8 cellular contexts compared by ENCODE assay signal in genomic region chr2:27960237-27960912, GRCh38.
DNase-seq lines count a peak whose midpoint lies in the region; ATAC-seq and TF ChIP-seq lines count a peak whose summit lies in the region.

No MANE protein-coding gene starts in this region.

- DNase-seq in SIG-M5 treated with dmso at 0.1 percent for 504 hours (lab: John Stamatoyannopoulos, UW; ENCODE audit: unreplicated experiment) (peak; percentile 23), SIG-M5 (lab: John Stamatoyannopoulos, UW) (no peak), SK-N-MC (ENCODE audit: low read depth, low spot score) (no peak), fibroblast of peridontal ligament (ENCODE audit: extremely low read depth) (peak; percentile 99), smooth muscle cell (lab: John Stamatoyannopoulos, UW; ENCODE audit: unreplicated experiment) (no peak), SHP77 (lab: John Stamatoyannopoulos, UW) (no peak), suprapubic skin (ENCODE audit: low spot score in 2 of 2) (no peak)

- peak overlapping the region; percentile 25 for H3K4me3 ChIP-seq in SK-N-MC
- peak overlapping the region; percentile 19 for H3K4me3 ChIP-seq in smooth muscle cell
- H3K4me3 ChIP-seq in suprapubic skin = no peak overlapping the region

- no peak for ATAC-seq in GM18519 (IDR thresholded peaks at IDR 0.05; ENCODE audit: low FRiP score, unreplicated experiment)

- peaks cover 25% of the 10 kb centered on the region for H3K79me2 ChIP-seq in smooth muscle cell (ENCODE audit: low read depth)

- peaks cover 32% of the 10 kb centered on the region for H3F3A ChIP-seq in smooth muscle cell (ENCODE audit: low read depth)

- H3K27ac ChIP-seq in SK-N-MC (peak overlapping the region; percentile 9; the same call in 1 of the 2 replicates), smooth muscle cell (ENCODE audit: low read depth) (peak overlapping the region; percentile 92), suprapubic skin (no peak overlapping the region)

- TF ChIP-seq CTCF in smooth muscle cell (IDR thresholded peaks at IDR 0.05; ENCODE audit: borderline replicate concordance, insufficient read depth, poor library complexity, severe bottlenecking) = no peak
- TF ChIP-seq CTCF in suprapubic skin (IDR thresholded peaks at IDR 0.05) = no peak

- H3K4me1 ChIP-seq in smooth muscle cell (ENCODE audit: low read depth) (peaks cover 27% of the 10 kb centered on the region), suprapubic skin (peaks cover 35% of the 10 kb centered on the region)

- H3K4me2 ChIP-seq in smooth muscle cell = peak overlapping the region; percentile 77

- H2AFZ ChIP-seq in smooth muscle cell (ENCODE audit: low read depth) = peak overlapping the region; percentile 2

- H3K36me3 ChIP-seq in SK-N-MC (ENCODE audit: insufficient read depth, low read length) (no peaks in the 10 kb centered on the region), smooth muscle cell (ENCODE audit: low read depth) (no peaks in the 10 kb centered on the region), suprapubic skin (no peaks in the 10 kb centered on the region)

- 17% methylated on average over 4 of the region's 4 CpGs for WGBS in smooth muscle cell (ENCODE audit: low lambda C conversion rate)
- WGBS in suprapubic skin = 35% methylated on average over 4 of the region's 4 CpGs

- H4K20me1 ChIP-seq in smooth muscle cell (ENCODE audit: low read depth) = no peaks in the 10 kb centered on the region

- TF ChIP-seq POLR2A in suprapubic skin (IDR thresholded peaks at IDR 0.05) = no peak

- H3K9ac ChIP-seq in SK-N-MC (ENCODE audit: insufficient read length) = no peak overlapping the region
- peak overlapping the region; percentile 60 for H3K9ac ChIP-seq in smooth muscle cell (ENCODE audit: low read depth)

- no peaks in the 10 kb centered on the region for H3K9me3 ChIP-seq in SK-N-MC (ENCODE audit: low read depth, low read length)
- no peaks in the 10 kb centered on the region for H3K9me3 ChIP-seq in smooth muscle cell (replicated peaks; ENCODE audit: low read depth)
- no peaks in the 10 kb centered on the region for H3K9me3 ChIP-seq in suprapubic skin

- no peaks in the 10 kb centered on the region for H3K27me3 ChIP-seq in smooth muscle cell (ENCODE audit: low read depth)
- no peaks in the 10 kb centered on the region for H3K27me3 ChIP-seq in suprapubic skin

- TF ChIP-seq EP300 in suprapubic skin (IDR thresholded peaks at IDR 0.05) = no peak

Comparison
In these comparisons a context has a peak if more than half of its experiments do, and no peak if none do; other contexts are left out.
1. DNase-seq: peak in SIG-M5 treated with dmso at 0.1 percent for 504 hours (single experiment) and fibroblast of peridontal ligament (single experiment); none in SIG-M5 (single experiment), SK-N-MC (single experiment), smooth muscle cell (single experiment), SHP77 (0 of 2) and suprapubic skin (0 of 2).